ENCODE assay signal across 20 cellular contexts in genomic region chr12:46554461-46554860, GRCh38.
DNase-seq lines count a peak whose midpoint lies in the region; ATAC-seq, FAIRE-seq and TF ChIP-seq lines count a peak whose summit lies in the region.
"Had no signal": no experiment of that assay in that cellular context is flagged by ENCODE, and none has a peak within 500 bp of the region (broad histone marks: within the 10 kb centered on the region; RNA-seq: fewer than 3 reads in every experiment).

No MANE protein-coding gene starts in this region.

- peaks cover 100% of the 10 kb centered on the region for H3K4me1 ChIP-seq in KMS-11 (ENCODE audit: low read depth, poor library complexity, severe bottlenecking)
- H3K4me1 ChIP-seq in K562 (replicated peaks in 1 of 2; ENCODE audit: control insufficient read depth in 2 of 2, insufficient read depth in 2 of 2, low read length in 2 of 2) = peaks cover 3 to 48% of the 10 kb centered on the region in 2 experiments; a peak in 4 of 5 replicates
- peaks cover 90% of the 10 kb centered on the region for H3K4me1 ChIP-seq in keratinocyte (ENCODE audit: control insufficient read depth, extremely low read depth, insufficient read depth, low read length)
- H3K4me1 ChIP-seq in stomach = peaks cover 0 to 24% (median 4%) of the 10 kb centered on the region in 4 donors

- peaks cover 0 to 1% (median 0%) of the 10 kb centered on the region in 3 donors for H3K36me3 Mint-ChIP-seq in naive thymus-derived CD8-positive, alpha-beta T cell

- no peak for TF ChIP-seq RAD21 in K562 (CRISPR knock-in tag; conservative IDR thresholded peaks at IDR 0.05 in 1 of 2, IDR thresholded peaks at IDR 0.05 in 1 of 2)

- H3K9me3 ChIP-seq in K562 (replicated peaks; ENCODE audit: control insufficient read depth, insufficient read depth, low read depth, low read length) (no peaks in the 10 kb centered on the region), keratinocyte (ENCODE audit: control insufficient read depth, low read depth, low read length) (no peaks in the 10 kb centered on the region), stomach (no peaks in the 10 kb centered on the region)
- H3K9me3 ChIP-seq: body of pancreas, HAP-1, SJCRH30 had no signal

- no TSS peak for BruUV-seq in K562 (replicated peaks; lab: Mats Ljungman, UMichigan)

- dilution Hi-C loops in keratinocyte (cut with MboI; ENCODE audit: extremely low pct_ligation_motif_present, low sequenced_read_pairs) = no loop called here

- H3K36me3 ChIP-seq in KMS-11 (ENCODE audit: insufficient read depth) = no peaks in the 10 kb centered on the region
- H3K36me3 ChIP-seq in K562 (ENCODE audit: control insufficient read depth, insufficient read depth, low read length) = no peaks in the 10 kb centered on the region
- H3K36me3 ChIP-seq in keratinocyte (ENCODE audit: control insufficient read depth in 2 of 2, extremely low read depth in 1 of 2, insufficient read depth in 2 of 2, low read length in 2 of 2) = peaks cover 0 to 5% of the 10 kb centered on the region in 2 experiments
- H3K36me3 ChIP-seq in stomach = no peaks in the 10 kb centered on the region
- H3K36me3 ChIP-seq: HAP-1, SJCRH30 had no signal

- FAIRE-seq in K562 (lab: Jason Lieb, UNC) = no peak
- no peak for FAIRE-seq in keratinocyte (lab: Jason Lieb, UNC)

- H3K9me1 ChIP-seq in K562 (ENCODE audit: control insufficient read depth, insufficient read depth, low read length) = no peaks in the 10 kb centered on the region
- no peaks in the 10 kb centered on the region for H3K9me1 ChIP-seq in keratinocyte (ENCODE audit: control insufficient read depth, extremely low read depth, insufficient read depth, low read length)

- ATAC-seq in K562 (no peak), GM21526 (IDR thresholded peaks at IDR 0.05; ENCODE audit: low FRiP score, unreplicated experiment) (no peak), HG03460 (IDR thresholded peaks at IDR 0.05; ENCODE audit: unreplicated experiment) (no peak)
- no peak for ATAC-seq in stimulated activated naive CD8-positive, alpha-beta T cell treated with anti-CD3 and anti-CD28 coated beads, Interleukin-15, amount 100 ng/mL, for 72 hours
- ATAC-seq in naive thymus-derived CD8-positive, alpha-beta T cell = no peak
- ATAC-seq: body of pancreas had no signal

- TF ChIP-seq EP300 in K562 (IDR thresholded peaks at IDR 0.05; ENCODE audit: low read length) (no peak), stomach (IDR thresholded peaks at IDR 0.05) (no peak)

- H4K20me1 ChIP-seq in KMS-11 (ENCODE audit: insufficient read depth) (no peaks in the 10 kb centered on the region), K562 (replicated peaks; ENCODE audit: control insufficient read depth, insufficient read depth, low read length) (no peaks in the 10 kb centered on the region), keratinocyte (ENCODE audit: control insufficient read depth, extremely low read depth, insufficient read depth, low read length) (no peaks in the 10 kb centered on the region)

- no peak overlapping the region for H3K27ac Mint-ChIP-seq in stimulated activated naive CD8-positive, alpha-beta T cell treated with anti-CD3 and anti-CD28 coated beads, Interleukin-15, amount 100 ng/mL, for 72 hours
- H3K27ac Mint-ChIP-seq in naive thymus-derived CD8-positive, alpha-beta T cell = no peak overlapping the region
- H3K27ac Mint-ChIP-seq: activated naive CD4-positive, alpha-beta T cell treated with anti-CD3 and anti-CD28 coated beads for 36 hours; B cell; naive B cell; progenitor cell of endocrine pancreas had no signal

- H3K4me2 ChIP-seq in KMS-11 (peak overlapping the region; percentile 74; the same call in 1 of the 2 replicates), K562 (ENCODE audit: insufficient read depth, low read length) (no peak overlapping the region), keratinocyte (ENCODE audit: control insufficient read depth, extremely low read depth, insufficient read depth, low read depth, low read length) (no peak overlapping the region)

- no peaks in the 10 kb centered on the region for H3K27me3 Mint-ChIP-seq in stimulated activated naive CD8-positive, alpha-beta T cell treated with anti-CD3 and anti-CD28 coated beads, Interleukin-15, amount 100 ng/mL, for 72 hours
- H3K27me3 Mint-ChIP-seq in naive thymus-derived CD8-positive, alpha-beta T cell = no peaks in the 10 kb centered on the region
- H3K27me3 Mint-ChIP-seq: B cell, naive B cell, progenitor cell of endocrine pancreas had no signal

- in situ Hi-C loops in K562 (cut with MboI) = no loop called here

- 88% methylated on average over 2 of the region's 2 CpGs for WGBS in K562 (ENCODE audit: insufficient coverage, low coverage, missing lambda C conversion rate)
- WGBS in stomach, 5 donors = 81 to 87% (median 84%) methylated on average over 2 of the region's 2 CpGs

- H3K9ac ChIP-seq in KMS-11 (no peak overlapping the region), K562 (ENCODE audit: insufficient read depth in 1 of 2, low read depth in 2 of 2, low read length in 2 of 2) (no peak overlapping the region), keratinocyte (ENCODE audit: control insufficient read depth, extremely low read depth, insufficient read depth, low read length) (no peak overlapping the region)

- no peak for DNase-seq in K562 (ENCODE audit: extremely low read depth in 1 of 4, low spot score in 3 of 4)
- DNase-seq in keratinocyte (ENCODE audit: low read depth, low spot score) = no peak
- DNase-seq in stomach = no peak
- DNase-seq in stimulated activated naive CD8-positive, alpha-beta T cell treated with anti-CD3 and anti-CD28 coated beads, Interleukin-15, amount 100 ng/mL, for 72 hours = no peak
- no peak for DNase-seq in naive thymus-derived CD8-positive, alpha-beta T cell
- DNase-seq: activated CD4-positive, alpha-beta T cell treated with anti-CD3 and anti-CD28 coated beads for 1 hour; activated CD8-positive, alpha-beta memory T cell treated with anti-CD3 and anti-CD28 coated beads, Interleukin-2, amount 50 U/mL, for 48 hours; activated naive CD4-positive, alpha-beta T cell treated with anti-CD3 and anti-CD28 coated beads for 36 hours; body of pancreas; naive B cell; NCI-H2081; NCI-H510A; SJCRH30; T-helper 9 cell had no signal

- intact Hi-C loops in K562 (cut with micrococcal nuclease) = loop anchor here (10.0 kb wide), 1 partner anchor 290 kb away; the partner anchor contains the start of gene SLC38A1
- intact Hi-C loops in stomach (cut with DNase I; ENCODE audit: low total_unique reads) = no loop called here

- TF ChIP-seq CTCF in KMS-11 (conservative IDR thresholded peaks at IDR 0.05; ENCODE audit: low read depth, low read length) (no peak), K562 (IDR thresholded peaks at IDR 0.05 in 2 of 3, conservative IDR thresholded peaks at IDR 0.05 in 1 of 3; ENCODE audit: insufficient read depth in 2 of 3, low read depth in 1 of 3, low read length in 3 of 3) (no peak), keratinocyte (optimal IDR thresholded peaks at IDR 0.05 in 1 of 3, IDR thresholded peaks at IDR 0.05 in 1 of 3, conservative IDR thresholded peaks at IDR 0.05 in 1 of 3; ENCODE audit: extremely low read depth in 1 of 3, insufficient read depth in 2 of 3, low read length in 3 of 3) (no peak), stomach (IDR thresholded peaks at IDR 0.05) (no peak)

- H3K27me3 ChIP-seq in KMS-11 (ENCODE audit: insufficient read depth, low read depth) = no peaks in the 10 kb centered on the region
- H3K27me3 ChIP-seq in K562 (ENCODE audit: control insufficient read depth in 2 of 2, insufficient read depth in 2 of 2, low read length in 2 of 2) = no peaks in the 10 kb centered on the region
- no peaks in the 10 kb centered on the region for H3K27me3 ChIP-seq in keratinocyte (ENCODE audit: control insufficient read depth, extremely low read depth, insufficient read depth, low read length)
- H3K27me3 ChIP-seq in stomach = no peaks in the 10 kb centered on the region
- H3K27me3 ChIP-seq: body of pancreas, SJCRH30 had no signal

- H3K4me3 ChIP-seq in KMS-11 (IDR thresholded peaks at IDR 0.05; ENCODE audit: insufficient read depth, low read depth, low read length) = no peak overlapping the region
- H3K4me3 ChIP-seq in K562 = no peak overlapping the region
- no peak overlapping the region for H3K4me3 ChIP-seq in keratinocyte (ENCODE audit: control insufficient read depth in 2 of 3, extremely low read depth in 1 of 3, insufficient read depth in 2 of 3, low read depth in 1 of 3, low read length in 3 of 3)
- H3K4me3 ChIP-seq in stomach = no peak overlapping the region
- H3K4me3 ChIP-seq: body of pancreas, HAP-1, SJCRH30 had no signal

- H3K4me1 Mint-ChIP-seq in stimulated activated naive CD8-positive, alpha-beta T cell treated with anti-CD3 and anti-CD28 coated beads, Interleukin-15, amount 100 ng/mL, for 72 hours = peaks cover 36% of the 10 kb centered on the region
- H3K4me1 Mint-ChIP-seq in naive thymus-derived CD8-positive, alpha-beta T cell = peaks cover 4 to 18% (median 9%) of the 10 kb centered on the region in 4 donors
- H3K4me1 Mint-ChIP-seq: B cell had no signal

- H2AFZ ChIP-seq in KMS-11 (ENCODE audit: low read depth) (no peak overlapping the region), K562 (ENCODE audit: low read depth, low read length) (no peak overlapping the region), keratinocyte (ENCODE audit: control insufficient read depth, low read length) (no peak overlapping the region)

- H3K9me3 Mint-ChIP-seq in stimulated activated naive CD8-positive, alpha-beta T cell treated with anti-CD3 and anti-CD28 coated beads, Interleukin-15, amount 100 ng/mL, for 72 hours = peaks cover 8 to 23% of the 10 kb centered on the region in 2 donors
- H3K9me3 Mint-ChIP-seq in naive thymus-derived CD8-positive, alpha-beta T cell = peaks cover 0 to 3% (median 0%) of the 10 kb centered on the region in 9 donors

- peak overlapping the region; percentile 63; the same call in 1 of the 2 replicates for H3K27ac ChIP-seq in KMS-11
- H3K27ac ChIP-seq in K562 (ENCODE audit: extremely low read depth, low read depth, low read length) = no peak overlapping the region
- peak overlapping the region; percentile 99 for H3K27ac ChIP-seq in keratinocyte (ENCODE audit: control insufficient read depth, insufficient read depth, low read length)
- H3K27ac ChIP-seq in stomach = peak overlapping the region in 4 of 5 donors; percentile 7 to 59 (median 26)

- no peak overlapping the region for H3K4me3 Mint-ChIP-seq in stimulated activated naive CD8-positive, alpha-beta T cell treated with anti-CD3 and anti-CD28 coated beads, Interleukin-15, amount 100 ng/mL, for 72 hours
- no peak overlapping the region for H3K4me3 Mint-ChIP-seq in naive thymus-derived CD8-positive, alpha-beta T cell
- H3K4me3 Mint-ChIP-seq: activated naive CD4-positive, alpha-beta T cell treated with anti-CD3 and anti-CD28 coated beads for 36 hours; B cell; naive B cell had no signal

- H3K79me2 ChIP-seq in KMS-11 (ENCODE audit: insufficient read depth, low read depth) (no peaks in the 10 kb centered on the region), K562 (ENCODE audit: control insufficient read depth, insufficient read depth, low read length) (no peaks in the 10 kb centered on the region), keratinocyte (ENCODE audit: control insufficient read depth, insufficient read depth, low read length) (no peaks in the 10 kb centered on the region)

- CTCF ChIA-PET in K562 (lab: Yijun Ruan, JAX; ENCODE audit: low intra/inter-chr PET ratio) = no interaction called here

- TF ChIP-seq POLR2A in K562 (conservative IDR thresholded peaks at IDR 0.05) = no peak
- TF ChIP-seq POLR2A in stomach (IDR thresholded peaks at IDR 0.05) = no peak

- POLR2A ChIA-PET in K562 (lab: Yijun Ruan, JAX) = interaction anchor here (0.6 kb wide), 1 partner anchor 22 kb away, joined by 3 read pairs; no protein-coding TSS in a partner anchor
- POLR2A ChIA-PET in naive thymus-derived CD8-positive, alpha-beta T cell (lab: Charles Lee) = no interaction called here
